Comparison of ENCODE assay signal across 31 cellular contexts in genomic region chr1:37125295-37125694, GRCh38.
DNase-seq lines count a peak whose midpoint lies in the region; ATAC-seq, FAIRE-seq and TF ChIP-seq lines count a peak whose summit lies in the region.
"Had no signal": no experiment of that assay in that cellular context is flagged by ENCODE, and none has a peak within 500 bp of the region (broad histone marks: within the 10 kb centered on the region; RNA-seq: fewer than 3 reads in every experiment).

No MANE protein-coding gene starts in this region.

- intact Hi-C loops in HepG2 (cut with micrococcal nuclease; ENCODE audit: unreplicated experiment) (no loop called here), right lobe of liver (cut with DNase I) (no loop called here), K562 (cut with micrococcal nuclease) (no loop called here)

- POLR2A ChIA-PET in HepG2 (lab: Yijun Ruan, JAX) (no interaction called here), K562 (lab: Yijun Ruan, JAX) (no interaction called here)

- TF ChIP-seq RAD21 in HepG2 (CRISPR knock-in tag; IDR thresholded peaks at IDR 0.05) (no peak), K562 (CRISPR knock-in tag; conservative IDR thresholded peaks at IDR 0.05 in 1 of 2, IDR thresholded peaks at IDR 0.05 in 1 of 2) (no peak)

- H3K4me3 ChIP-seq in HepG2 (replicated peaks in 1 of 3; ENCODE audit: insufficient read depth in 1 of 3, low read depth in 2 of 3, low read length in 3 of 3): no peak overlapping the region
- no peak overlapping the region for H3K4me3 ChIP-seq in right lobe of liver
- H3K4me3 ChIP-seq in K562: no peak overlapping the region
- H3K4me3 ChIP-seq: A549; BLaER1; BLaER1 treated with 17β-estradiol and CSF1 and Interleukin-3, amounts not matched to agents 10 nM and 100 nM had no signal

- TF ChIP-seq EP300 in HepG2 (IDR thresholded peaks at IDR 0.05; ENCODE audit: low read depth in 2 of 2, low read length in 2 of 2) (no peak), HepG2 (CRISPR knock-in tag; IDR thresholded peaks at IDR 0.05; ENCODE audit: borderline replicate concordance) (no peak), K562 (IDR thresholded peaks at IDR 0.05; ENCODE audit: low read length) (no peak)

- no peak overlapping the region for H2AFZ ChIP-seq in HepG2 (ENCODE audit: low read length)
- no peak overlapping the region for H2AFZ ChIP-seq in K562 (ENCODE audit: low read depth, low read length)

- no peak for FAIRE-seq in HepG2 (lab: Jason Lieb, UNC)
- FAIRE-seq in K562 (lab: Jason Lieb, UNC): no peak
- FAIRE-seq: A204.1, A549, D721Med had no signal

- H4K20me1 ChIP-seq in HepG2 (ENCODE audit: insufficient read depth, low read length) (no peaks in the 10 kb centered on the region), K562 (replicated peaks; ENCODE audit: control insufficient read depth, insufficient read depth, low read length) (peaks cover 7% of the 10 kb centered on the region; the same call in 1 of the 2 replicates)
- H4K20me1 ChIP-seq: BLaER1; BLaER1 treated with 17β-estradiol and CSF1 and Interleukin-3, amounts not matched to agents 10 nM and 100 nM had no signal

- TF ChIP-seq CTCF in HepG2 (CRISPR knock-in tag; IDR thresholded peaks at IDR 0.05) (no peak), right lobe of liver (IDR thresholded peaks at IDR 0.05) (no peak), K562 (IDR thresholded peaks at IDR 0.05 in 2 of 3, conservative IDR thresholded peaks at IDR 0.05 in 1 of 3; ENCODE audit: insufficient read depth in 2 of 3, low read depth in 1 of 3, low read length in 3 of 3) (no peak)

- WGBS in HepG2 (ENCODE audit: low lambda C conversion rate): 0% methylated on average over 3 of the region's 3 CpGs
- WGBS in right lobe of liver (ENCODE audit: insufficient coverage, low coverage, low lambda C conversion rate, missing lambda C conversion rate): 69% methylated on average over 1 of the region's 3 CpGs
- 0% methylated on average over 3 of the region's 3 CpGs for WGBS in K562 (ENCODE audit: insufficient coverage, low coverage, missing lambda C conversion rate)

- H3K27ac ChIP-seq in HepG2 (ENCODE audit: extremely low read length, insufficient read depth, low read length) (no peak overlapping the region), right lobe of liver (no peak overlapping the region), K562 (ENCODE audit: extremely low read depth, low read depth, low read length) (no peak overlapping the region)
- H3K27ac ChIP-seq: 22Rv1; A549; BLaER1; BLaER1 treated with 17β-estradiol and CSF1 and Interleukin-3, amounts not matched to agents 10 nM and 100 nM; C4-2B had no signal

- ATAC-seq in HepG2 (no peak), right lobe of liver (no peak), K562 (no peak)
- ATAC-seq: A549; CD8-positive, alpha-beta T cell had no signal

- H3K9ac ChIP-seq in HepG2 (ENCODE audit: insufficient read depth, low read depth, low read length) (no peak overlapping the region), K562 (ENCODE audit: insufficient read depth in 1 of 2, low read depth in 2 of 2, low read length in 2 of 2) (no peak overlapping the region)
- H3K9ac ChIP-seq: BLaER1; BLaER1 treated with 17β-estradiol and CSF1 and Interleukin-3, amounts not matched to agents 10 nM and 100 nM had no signal

- CTCF ChIA-PET in HepG2 (lab: Yijun Ruan, JAX; ENCODE audit: low intra/inter-chr PET ratio, low total read pairs): no interaction called here
- CTCF ChIA-PET in K562 (lab: Yijun Ruan, JAX; ENCODE audit: low intra/inter-chr PET ratio): no interaction called here

- H3K9me1 ChIP-seq in K562 (ENCODE audit: control insufficient read depth, insufficient read depth, low read length): peaks cover 3% of the 10 kb centered on the region

- H3K4me1 ChIP-seq in HepG2 (ENCODE audit: insufficient read depth, low read length) (no peaks in the 10 kb centered on the region), right lobe of liver (no peaks in the 10 kb centered on the region), K562 (replicated peaks in 1 of 2; ENCODE audit: control insufficient read depth in 2 of 2, insufficient read depth in 2 of 2, low read length in 2 of 2) (no peaks in the 10 kb centered on the region)
- H3K4me1 ChIP-seq: A549; BLaER1; BLaER1 treated with 17β-estradiol and CSF1 and Interleukin-3, amounts not matched to agents 10 nM and 100 nM; Caco-2 had no signal

- TF ChIP-seq POLR2A in HepG2 (IDR thresholded peaks at IDR 0.05; ENCODE audit: insufficient read depth in 1 of 2, low read depth in 2 of 2, low read length in 2 of 2): no peak
- no peak for TF ChIP-seq POLR2A in right lobe of liver (IDR thresholded peaks at IDR 0.05)
- no peak for TF ChIP-seq POLR2A in K562 (conservative IDR thresholded peaks at IDR 0.05)

- BruUV-seq in HepG2 (replicated peaks; lab: Mats Ljungman, UMichigan) (no TSS peak), K562 (replicated peaks; lab: Mats Ljungman, UMichigan) (no TSS peak)

- H3K79me2 ChIP-seq in HepG2 (ENCODE audit: insufficient read depth, low read length) (no peaks in the 10 kb centered on the region), K562 (ENCODE audit: control insufficient read depth, insufficient read depth, low read length) (no peaks in the 10 kb centered on the region)

- DNase-seq in HepG2 (ENCODE audit: low spot score) (no peak), right lobe of liver (no peak), K562 (ENCODE audit: extremely low read depth in 1 of 4, low spot score in 3 of 4) (no peak), GM03348 (ENCODE audit: low spot score) (no peak)
- DNase-seq: 8988T; ACHN; AML-193; C1 segment of cervical spinal cord; Caco-2; Calu3; CD4-positive, alpha-beta memory T cell; CD4-positive, alpha-beta T cell; CD4-positive, CD25-positive, alpha-beta regulatory T cell; CD8-positive, alpha-beta memory T cell; CD8-positive, alpha-beta T cell; COR-L47; DMS 273 treated with DMSO at 0.1 percent for 48 hours; DMS153; DMS53; DMS79; DMS79 treated with DMSO at 0.1 percent for 48 hours; DND-41; EL had no signal

- H3K9me3 ChIP-seq in HepG2 (ENCODE audit: low read length) (no peaks in the 10 kb centered on the region), right lobe of liver (no peaks in the 10 kb centered on the region), K562 (replicated peaks; ENCODE audit: control insufficient read depth, insufficient read depth, low read depth, low read length) (no peaks in the 10 kb centered on the region)
- H3K9me3 ChIP-seq: A549, BE2C, BLaER1, Caco-2 had no signal

- H3K4me2 ChIP-seq in HepG2 (ENCODE audit: low read depth, low read length): no peak overlapping the region
- H3K4me2 ChIP-seq in K562 (ENCODE audit: insufficient read depth, low read length): no peak overlapping the region
- H3K4me2 ChIP-seq: A549; BLaER1; BLaER1 treated with 17β-estradiol and CSF1 and Interleukin-3, amounts not matched to agents 10 nM and 100 nM had no signal

- H3K27me3 ChIP-seq in HepG2 (ENCODE audit: control insufficient read depth in 1 of 2, insufficient read depth in 2 of 2, low read length in 2 of 2): peaks cover 0 to 4% of the 10 kb centered on the region in 2 experiments; a peak in 1 of 5 replicates
- H3K27me3 ChIP-seq in right lobe of liver: no peaks in the 10 kb centered on the region
- H3K27me3 ChIP-seq in K562 (ENCODE audit: control insufficient read depth in 2 of 2, insufficient read depth in 2 of 2, low read length in 2 of 2): peaks cover 6 to 26% of the 10 kb centered on the region in 2 experiments; a peak in 4 of 5 replicates
- H3K27me3 ChIP-seq: BE2C; BLaER1; BLaER1 treated with 17β-estradiol and CSF1 and Interleukin-3, amounts not matched to agents 10 nM and 100 nM had no signal

- in situ Hi-C loops in HepG2 (cut with HindIII; ENCODE audit: extremely low pct_ligation_motif_present, low pct_unique_long_range_greater_than_20kb): no loop called here
- in situ Hi-C loops in K562 (cut with MboI): no loop called here

- H3K36me3 ChIP-seq in HepG2 (replicated peaks in 1 of 2; ENCODE audit: control insufficient read depth in 1 of 2, insufficient read depth in 2 of 2, low read length in 2 of 2) (no peaks in the 10 kb centered on the region), right lobe of liver (no peaks in the 10 kb centered on the region), K562 (ENCODE audit: control insufficient read depth, insufficient read depth, low read length) (no peaks in the 10 kb centered on the region)
- H3K36me3 ChIP-seq: BE2C; BLaER1; BLaER1 treated with 17β-estradiol and CSF1 and Interleukin-3, amounts not matched to agents 10 nM and 100 nM had no signal

TF ChIP-seq in HepG2, 621 proteins besides CTCF, POLR2A, EP300 and RAD21:
- TF ChIP-seq ZNF768 (CRISPR knock-in tag; IDR thresholded peaks at IDR 0.05) (peak; percentile 64), GZF1 (CRISPR knock-in tag; IDR thresholded peaks at IDR 0.05) (no peak)

TF ChIP-seq in K562, 482 proteins besides CTCF, POLR2A, EP300 and RAD21:
- TF ChIP-seq ZFP36 (IDR thresholded peaks at IDR 0.05; ENCODE audit: low read depth, low read length, partially characterized antibody): peak; percentile 74
- no peak for TF ChIP-seq ZNF583 (CRISPR knock-in tag; IDR thresholded peaks at IDR 0.05)
- TF ChIP-seq RBM25 (IDR thresholded peaks at IDR 0.05; ENCODE audit: low read depth, low read length, severe bottlenecking): peak; percentile 82
TF ChIP-seq in K562: peak in this region for 2.

Comparison
In these comparisons a context has a peak if more than half of its experiments do, and no peak if none do; other contexts are left out.
1. Of the 241 proteins assayed by ChIP-seq in both HepG2 and K562: peak only in HepG2: none; only in K562: ZFP36; in both: none; in neither: 240.